1 cellular context compared by ENCODE assay signal in genomic region chr9:85741112-85741874, GRCh38.
TF ChIP-seq lines count a peak whose summit lies in the region.

No MANE protein-coding gene starts in this region.

TF ChIP-seq in HepG2, 621 proteins besides CTCF, POLR2A, EP300 and RAD21 (continued from another document and continues in another):
- TF ChIP-seq, protein P1, sequence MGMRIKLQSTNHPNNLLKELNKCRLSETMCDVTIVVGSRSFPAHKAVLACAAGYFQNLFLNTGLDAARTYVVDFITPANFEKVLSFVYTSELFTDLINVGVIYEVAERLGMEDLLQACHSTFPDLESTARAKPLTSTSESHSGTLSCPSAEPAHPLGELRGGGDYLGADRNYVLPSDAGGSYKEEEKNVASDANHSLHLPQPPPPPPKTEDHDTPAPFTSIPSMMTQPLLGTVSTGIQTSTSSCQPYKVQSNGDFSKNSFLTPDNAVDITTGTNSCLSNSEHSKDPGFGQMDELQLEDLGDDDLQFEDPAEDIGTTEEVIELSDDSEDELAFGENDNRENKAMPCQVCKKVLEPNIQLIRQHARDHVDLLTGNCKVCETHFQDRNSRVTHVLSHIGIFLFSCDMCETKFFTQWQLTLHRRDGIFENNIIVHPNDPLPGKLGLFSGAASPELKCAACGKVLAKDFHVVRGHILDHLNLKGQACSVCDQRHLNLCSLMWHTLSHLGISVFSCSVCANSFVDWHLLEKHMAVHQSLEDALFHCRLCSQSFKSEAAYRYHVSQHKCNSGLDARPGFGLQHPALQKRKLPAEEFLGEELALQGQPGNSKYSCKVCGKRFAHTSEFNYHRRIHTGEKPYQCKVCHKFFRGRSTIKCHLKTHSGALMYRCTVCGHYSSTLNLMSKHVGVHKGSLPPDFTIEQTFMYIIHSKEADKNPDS (CRISPR knock-in tag; IDR thresholded peaks at IDR 0.05), result no peak
- TF ChIP-seq, protein P2, sequence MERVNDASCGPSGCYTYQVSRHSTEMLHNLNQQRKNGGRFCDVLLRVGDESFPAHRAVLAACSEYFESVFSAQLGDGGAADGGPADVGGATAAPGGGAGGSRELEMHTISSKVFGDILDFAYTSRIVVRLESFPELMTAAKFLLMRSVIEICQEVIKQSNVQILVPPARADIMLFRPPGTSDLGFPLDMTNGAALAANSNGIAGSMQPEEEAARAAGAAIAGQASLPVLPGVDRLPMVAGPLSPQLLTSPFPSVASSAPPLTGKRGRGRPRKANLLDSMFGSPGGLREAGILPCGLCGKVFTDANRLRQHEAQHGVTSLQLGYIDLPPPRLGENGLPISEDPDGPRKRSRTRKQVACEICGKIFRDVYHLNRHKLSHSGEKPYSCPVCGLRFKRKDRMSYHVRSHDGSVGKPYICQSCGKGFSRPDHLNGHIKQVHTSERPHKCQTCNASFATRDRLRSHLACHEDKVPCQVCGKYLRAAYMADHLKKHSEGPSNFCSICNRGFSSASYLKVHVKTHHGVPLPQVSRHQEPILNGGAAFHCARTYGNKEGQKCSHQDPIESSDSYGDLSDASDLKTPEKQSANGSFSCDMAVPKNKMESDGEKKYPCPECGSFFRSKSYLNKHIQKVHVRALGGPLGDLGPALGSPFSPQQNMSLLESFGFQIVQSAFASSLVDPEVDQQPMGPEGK (CRISPR knock-in tag; IDR thresholded peaks at IDR 0.05), result peak; percentile 46; the same call in 1 of the 2 replicates
- TF ChIP-seq SOX5 (CRISPR knock-in tag; IDR thresholded peaks at IDR 0.05; ENCODE audit: borderline replicate concordance) (no peak), RBM39 (IDR thresholded peaks at IDR 0.05; ENCODE audit: low read depth, low read length, poor library complexity, severe bottlenecking) (peak; percentile 67), ZNF563 (CRISPR knock-in tag; IDR thresholded peaks at IDR 0.05) (0 out of 2 replicates have a peak, but pooled peaks have one; percentile 50), ZNF138 (CRISPR knock-in tag; IDR thresholded peaks at IDR 0.05; ENCODE audit: low read depth) (no peak), CHD2 (IDR thresholded peaks at IDR 0.05; ENCODE audit: low read depth, low read length) (no peak), REXO4 (CRISPR knock-in tag; IDR thresholded peaks at IDR 0.05; ENCODE audit: borderline replicate concordance) (no peak), ZNF121 (CRISPR knock-in tag; IDR thresholded peaks at IDR 0.05) (no peak), ZNF331 (CRISPR knock-in tag; IDR thresholded peaks at IDR 0.05) (no peak), SMAD3 (CRISPR knock-in tag; IDR thresholded peaks at IDR 0.05) (no peak), DNMT1 (CRISPR knock-in tag; IDR thresholded peaks at IDR 0.05) (no peak), ZNF678 (CRISPR knock-in tag; IDR thresholded peaks at IDR 0.05) (no peak), ZNF251 (CRISPR knock-in tag; IDR thresholded peaks at IDR 0.05) (no peak), THAP7 (CRISPR knock-in tag; IDR thresholded peaks at IDR 0.05) (no peak; the same call in 1 of the 2 replicates), ZNF761 (CRISPR knock-in tag; conservative IDR thresholded peaks at IDR 0.05) (no peak), MIXL1 (CRISPR knock-in tag; IDR thresholded peaks at IDR 0.05) (no peak), PHF8 (CRISPR knock-in tag; IDR thresholded peaks at IDR 0.05) (peak; percentile 59), GLI4 (CRISPR knock-in tag; IDR thresholded peaks at IDR 0.05; ENCODE audit: borderline replicate concordance) (peak; percentile 38; the same call in 1 of the 2 replicates), ELF3 (CRISPR knock-in tag; IDR thresholded peaks at IDR 0.05) (no peak), KLF13 (CRISPR knock-in tag; IDR thresholded peaks at IDR 0.05) (no peak), SP2 (CRISPR knock-in tag; IDR thresholded peaks at IDR 0.05) (peak; percentile 24; the same call in 1 of the 2 replicates), KDM5B (CRISPR knock-in tag; IDR thresholded peaks at IDR 0.05; ENCODE audit: borderline replicate concordance) (no peak; the same call in 1 of the 2 replicates), RXRB (CRISPR knock-in tag; IDR thresholded peaks at IDR 0.05; ENCODE audit: borderline replicate concordance) (no peak), ZSCAN30 (CRISPR knock-in tag; IDR thresholded peaks at IDR 0.05) (no peak), PAF1 (CRISPR knock-in tag; IDR thresholded peaks at IDR 0.05) (no peak), POGK (CRISPR knock-in tag; conservative IDR thresholded peaks at IDR 0.05) (peak; percentile 21; the same call in 1 of the 2 replicates), NFIB (CRISPR knock-in tag; IDR thresholded peaks at IDR 0.05; ENCODE audit: borderline replicate concordance) (no peak), PHF5A (CRISPR knock-in tag; IDR thresholded peaks at IDR 0.05; ENCODE audit: low read depth, unreplicated experiment) (no peak)
- TF ChIP-seq, protein P3, sequence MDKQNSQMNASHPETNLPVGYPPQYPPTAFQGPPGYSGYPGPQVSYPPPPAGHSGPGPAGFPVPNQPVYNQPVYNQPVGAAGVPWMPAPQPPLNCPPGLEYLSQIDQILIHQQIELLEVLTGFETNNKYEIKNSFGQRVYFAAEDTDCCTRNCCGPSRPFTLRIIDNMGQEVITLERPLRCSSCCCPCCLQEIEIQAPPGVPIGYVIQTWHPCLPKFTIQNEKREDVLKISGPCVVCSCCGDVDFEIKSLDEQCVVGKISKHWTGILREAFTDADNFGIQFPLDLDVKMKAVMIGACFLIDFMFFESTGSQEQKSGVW (CRISPR knock-in tag; IDR thresholded peaks at IDR 0.05; ENCODE audit: borderline replicate concordance), result no peak
- TF ChIP-seq, protein P4, sequence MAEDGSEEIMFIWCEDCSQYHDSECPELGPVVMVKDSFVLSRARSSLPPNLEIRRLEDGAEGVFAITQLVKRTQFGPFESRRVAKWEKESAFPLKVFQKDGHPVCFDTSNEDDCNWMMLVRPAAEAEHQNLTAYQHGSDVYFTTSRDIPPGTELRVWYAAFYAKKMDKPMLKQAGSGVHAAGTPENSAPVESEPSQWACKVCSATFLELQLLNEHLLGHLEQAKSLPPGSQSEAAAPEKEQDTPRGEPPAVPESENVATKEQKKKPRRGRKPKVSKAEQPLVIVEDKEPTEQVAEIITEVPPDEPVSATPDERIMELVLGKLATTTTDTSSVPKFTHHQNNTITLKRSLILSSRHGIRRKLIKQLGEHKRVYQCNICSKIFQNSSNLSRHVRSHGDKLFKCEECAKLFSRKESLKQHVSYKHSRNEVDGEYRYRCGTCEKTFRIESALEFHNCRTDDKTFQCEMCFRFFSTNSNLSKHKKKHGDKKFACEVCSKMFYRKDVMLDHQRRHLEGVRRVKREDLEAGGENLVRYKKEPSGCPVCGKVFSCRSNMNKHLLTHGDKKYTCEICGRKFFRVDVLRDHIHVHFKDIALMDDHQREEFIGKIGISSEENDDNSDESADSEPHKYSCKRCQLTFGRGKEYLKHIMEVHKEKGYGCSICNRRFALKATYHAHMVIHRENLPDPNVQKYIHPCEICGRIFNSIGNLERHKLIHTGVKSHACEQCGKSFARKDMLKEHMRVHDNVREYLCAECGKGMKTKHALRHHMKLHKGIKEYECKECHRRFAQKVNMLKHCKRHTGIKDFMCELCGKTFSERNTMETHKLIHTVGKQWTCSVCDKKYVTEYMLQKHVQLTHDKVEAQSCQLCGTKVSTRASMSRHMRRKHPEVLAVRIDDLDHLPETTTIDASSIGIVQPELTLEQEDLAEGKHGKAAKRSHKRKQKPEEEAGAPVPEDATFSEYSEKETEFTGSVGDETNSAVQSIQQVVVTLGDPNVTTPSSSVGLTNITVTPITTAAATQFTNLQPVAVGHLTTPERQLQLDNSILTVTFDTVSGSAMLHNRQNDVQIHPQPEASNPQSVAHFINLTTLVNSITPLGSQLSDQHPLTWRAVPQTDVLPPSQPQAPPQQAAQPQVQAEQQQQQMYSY (CRISPR knock-in tag; IDR thresholded peaks at IDR 0.05), result no peak
- TF ChIP-seq, protein P5, sequence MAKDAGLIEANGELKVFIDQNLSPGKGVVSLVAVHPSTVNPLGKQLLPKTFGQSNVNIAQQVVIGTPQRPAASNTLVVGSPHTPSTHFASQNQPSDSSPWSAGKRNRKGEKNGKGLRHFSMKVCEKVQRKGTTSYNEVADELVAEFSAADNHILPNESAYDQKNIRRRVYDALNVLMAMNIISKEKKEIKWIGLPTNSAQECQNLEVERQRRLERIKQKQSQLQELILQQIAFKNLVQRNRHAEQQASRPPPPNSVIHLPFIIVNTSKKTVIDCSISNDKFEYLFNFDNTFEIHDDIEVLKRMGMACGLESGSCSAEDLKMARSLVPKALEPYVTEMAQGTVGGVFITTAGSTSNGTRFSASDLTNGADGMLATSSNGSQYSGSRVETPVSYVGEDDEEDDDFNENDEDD (CRISPR knock-in tag; IDR thresholded peaks at IDR 0.05; ENCODE audit: borderline replicate concordance), result no peak; the same call in 1 of the 2 replicates
- TF ChIP-seq, protein P6, sequence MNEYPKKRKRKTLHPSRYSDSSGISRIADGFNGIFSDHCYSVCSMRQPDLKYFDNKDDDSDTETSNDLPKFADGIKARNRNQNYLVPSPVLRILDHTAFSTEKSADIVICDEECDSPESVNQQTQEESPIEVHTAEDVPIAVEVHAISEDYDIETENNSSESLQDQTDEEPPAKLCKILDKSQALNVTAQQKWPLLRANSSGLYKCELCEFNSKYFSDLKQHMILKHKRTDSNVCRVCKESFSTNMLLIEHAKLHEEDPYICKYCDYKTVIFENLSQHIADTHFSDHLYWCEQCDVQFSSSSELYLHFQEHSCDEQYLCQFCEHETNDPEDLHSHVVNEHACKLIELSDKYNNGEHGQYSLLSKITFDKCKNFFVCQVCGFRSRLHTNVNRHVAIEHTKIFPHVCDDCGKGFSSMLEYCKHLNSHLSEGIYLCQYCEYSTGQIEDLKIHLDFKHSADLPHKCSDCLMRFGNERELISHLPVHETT (CRISPR knock-in tag; conservative IDR thresholded peaks at IDR 0.05), result no peak
- TF ChIP-seq, protein P7, sequence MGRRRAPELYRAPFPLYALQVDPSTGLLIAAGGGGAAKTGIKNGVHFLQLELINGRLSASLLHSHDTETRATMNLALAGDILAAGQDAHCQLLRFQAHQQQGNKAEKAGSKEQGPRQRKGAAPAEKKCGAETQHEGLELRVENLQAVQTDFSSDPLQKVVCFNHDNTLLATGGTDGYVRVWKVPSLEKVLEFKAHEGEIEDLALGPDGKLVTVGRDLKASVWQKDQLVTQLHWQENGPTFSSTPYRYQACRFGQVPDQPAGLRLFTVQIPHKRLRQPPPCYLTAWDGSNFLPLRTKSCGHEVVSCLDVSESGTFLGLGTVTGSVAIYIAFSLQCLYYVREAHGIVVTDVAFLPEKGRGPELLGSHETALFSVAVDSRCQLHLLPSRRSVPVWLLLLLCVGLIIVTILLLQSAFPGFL (CRISPR knock-in tag; IDR thresholded peaks at IDR 0.05), result no peak
- TF ChIP-seq, protein P8, sequence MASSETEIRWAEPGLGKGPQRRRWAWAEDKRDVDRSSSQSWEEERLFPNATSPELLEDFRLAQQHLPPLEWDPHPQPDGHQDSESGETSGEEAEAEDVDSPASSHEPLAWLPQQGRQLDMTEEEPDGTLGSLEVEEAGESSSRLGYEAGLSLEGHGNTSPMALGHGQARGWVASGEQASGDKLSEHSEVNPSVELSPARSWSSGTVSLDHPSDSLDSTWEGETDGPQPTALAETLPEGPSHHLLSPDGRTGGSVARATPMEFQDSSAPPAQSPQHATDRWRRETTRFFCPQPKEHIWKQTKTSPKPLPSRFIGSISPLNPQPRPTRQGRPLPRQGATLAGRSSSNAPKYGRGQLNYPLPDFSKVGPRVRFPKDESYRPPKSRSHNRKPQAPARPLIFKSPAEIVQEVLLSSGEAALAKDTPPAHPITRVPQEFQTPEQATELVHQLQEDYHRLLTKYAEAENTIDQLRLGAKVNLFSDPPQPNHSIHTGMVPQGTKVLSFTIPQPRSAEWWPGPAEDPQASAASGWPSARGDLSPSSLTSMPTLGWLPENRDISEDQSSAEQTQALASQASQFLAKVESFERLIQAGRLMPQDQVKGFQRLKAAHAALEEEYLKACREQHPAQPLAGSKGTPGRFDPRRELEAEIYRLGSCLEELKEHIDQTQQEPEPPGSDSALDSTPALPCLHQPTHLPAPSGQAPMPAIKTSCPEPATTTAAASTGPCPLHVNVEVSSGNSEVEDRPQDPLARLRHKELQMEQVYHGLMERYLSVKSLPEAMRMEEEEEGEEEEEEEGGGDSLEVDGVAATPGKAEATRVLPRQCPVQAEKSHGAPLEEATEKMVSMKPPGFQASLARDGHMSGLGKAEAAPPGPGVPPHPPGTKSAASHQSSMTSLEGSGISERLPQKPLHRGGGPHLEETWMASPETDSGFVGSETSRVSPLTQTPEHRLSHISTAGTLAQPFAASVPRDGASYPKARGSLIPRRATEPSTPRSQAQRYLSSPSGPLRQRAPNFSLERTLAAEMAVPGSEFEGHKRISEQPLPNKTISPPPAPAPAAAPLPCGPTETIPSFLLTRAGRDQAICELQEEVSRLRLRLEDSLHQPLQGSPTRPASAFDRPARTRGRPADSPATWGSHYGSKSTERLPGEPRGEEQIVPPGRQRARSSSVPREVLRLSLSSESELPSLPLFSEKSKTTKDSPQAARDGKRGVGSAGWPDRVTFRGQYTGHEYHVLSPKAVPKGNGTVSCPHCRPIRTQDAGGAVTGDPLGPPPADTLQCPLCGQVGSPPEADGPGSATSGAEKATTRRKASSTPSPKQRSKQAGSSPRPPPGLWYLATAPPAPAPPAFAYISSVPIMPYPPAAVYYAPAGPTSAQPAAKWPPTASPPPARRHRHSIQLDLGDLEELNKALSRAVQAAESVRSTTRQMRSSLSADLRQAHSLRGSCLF (CRISPR knock-in tag; IDR thresholded peaks at IDR 0.05; ENCODE audit: borderline replicate concordance), result no peak
- TF ChIP-seq, protein P9, sequence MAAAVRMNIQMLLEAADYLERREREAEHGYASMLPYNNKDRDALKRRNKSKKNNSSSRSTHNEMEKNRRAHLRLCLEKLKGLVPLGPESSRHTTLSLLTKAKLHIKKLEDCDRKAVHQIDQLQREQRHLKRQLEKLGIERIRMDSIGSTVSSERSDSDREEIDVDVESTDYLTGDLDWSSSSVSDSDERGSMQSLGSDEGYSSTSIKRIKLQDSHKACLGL (CRISPR knock-in tag; IDR thresholded peaks at IDR 0.05), result peak; percentile 49; the same call in 1 of the 2 replicates
